ENCODE assay signal across 16 cellular contexts in genomic region chr4:95290702-95291101, GRCh38.
DNase-seq lines count a peak whose midpoint lies in the region; ATAC-seq and TF ChIP-seq lines count a peak whose summit lies in the region.
"Had no signal": no experiment of that assay in that cellular context is flagged by ENCODE, and none has a peak within 500 bp of the region (broad histone marks: within the 10 kb centered on the region; RNA-seq: fewer than 3 reads in every experiment).

No MANE protein-coding gene starts in this region.

- no peaks in the 10 kb centered on the region for H3K36me3 Mint-ChIP-seq in activated T-helper 17 cell treated with anti-CD3 and anti-CD28 coated beads, Interleukin-2, amount 50 U/mL, for 72 hours (ENCODE audit: low read depth)
- H3K36me3 Mint-ChIP-seq in mesothelial cell of epicardium = peaks cover 8% of the 10 kb centered on the region
- H3K36me3 Mint-ChIP-seq: memory B cell; stimulated activated memory B cell treated with anti-CD40 and anti-IgM and Interleukin-4, amounts not matched to agents 10 μg/mL and 1 μg/mL and 100 μg/mL, for 72 hours had no signal

- no peak overlapping the region for H3K27ac Mint-ChIP-seq in activated T-helper 17 cell treated with anti-CD3 and anti-CD28 coated beads, Interleukin-2, amount 50 U/mL, for 72 hours
- peak overlapping the region; percentile 91 for H3K27ac Mint-ChIP-seq in mesothelial cell of epicardium
- H3K27ac Mint-ChIP-seq: activated CD8-positive, alpha-beta T cell treated with anti-CD3 and anti-CD28 coated beads, Interleukin-2, amount 10 ng/mL, durations not matched to agents 7 days and 5 days; GM23338; memory B cell; stimulated activated memory B cell treated with anti-CD40 and anti-IgM and Interleukin-4, amounts not matched to agents 10 μg/mL and 1 μg/mL and 100 μg/mL, for 72 hours had no signal

- 0 out of 22 replicates have a peak overlapping the region, but pooled peaks of 1 of the 11 experiments have one; percentile 35 for H3K9ac ChIP-seq in BLaER1 treated with 17β-estradiol and CSF1 and Interleukin-3, amounts not matched to agents 10 nM and 100 nM

- peak overlapping the region; percentile 38 for H3K4me3 Mint-ChIP-seq in activated T-helper 17 cell treated with anti-CD3 and anti-CD28 coated beads, Interleukin-2, amount 50 U/mL, for 72 hours
- H3K4me3 Mint-ChIP-seq in mesothelial cell of epicardium = no peak overlapping the region
- H3K4me3 Mint-ChIP-seq: activated CD8-positive, alpha-beta T cell treated with anti-CD3 and anti-CD28 coated beads, Interleukin-2, amount 10 ng/mL, durations not matched to agents 7 days and 5 days; GM23338; memory B cell; stimulated activated memory B cell treated with anti-CD40 and anti-IgM and Interleukin-4, amounts not matched to agents 10 μg/mL and 1 μg/mL and 100 μg/mL, for 72 hours had no signal

- peaks cover 17% of the 10 kb centered on the region for H3K4me1 Mint-ChIP-seq in activated T-helper 17 cell treated with anti-CD3 and anti-CD28 coated beads, Interleukin-2, amount 50 U/mL, for 72 hours
- peaks cover 45% of the 10 kb centered on the region for H3K4me1 Mint-ChIP-seq in mesothelial cell of epicardium
- H3K4me1 Mint-ChIP-seq: memory B cell; stimulated activated memory B cell treated with anti-CD40 and anti-IgM and Interleukin-4, amounts not matched to agents 10 μg/mL and 1 μg/mL and 100 μg/mL, for 72 hours had no signal

- ATAC-seq in HG02610 (IDR thresholded peaks at IDR 0.05; ENCODE audit: unreplicated experiment) (peak; percentile 46), GM19467 (IDR thresholded peaks at IDR 0.05; ENCODE audit: unreplicated experiment) (no peak)
- ATAC-seq in activated T-helper 17 cell treated with anti-CD3 and anti-CD28 coated beads, Interleukin-2, amount 50 U/mL, for 72 hours (replicated peaks) = peak; percentile 77
- ATAC-seq: activated CD8-positive, alpha-beta T cell treated with anti-CD3 and anti-CD28 coated beads, Interleukin-2, amount 10 ng/mL, durations not matched to agents 7 days and 5 days; GM23338; stimulated activated memory B cell treated with anti-CD40 and anti-IgM and Interleukin-4, amounts not matched to agents 10 μg/mL and 1 μg/mL and 100 μg/mL, for 72 hours had no signal

- H3K4me3 ChIP-seq in BLaER1 treated with 17β-estradiol and CSF1 and Interleukin-3, amounts not matched to agents 10 nM and 100 nM = no peak overlapping the region
- H3K4me3 ChIP-seq: GM23338 had no signal

- H3K9me3 ChIP-seq in BLaER1 treated with 17β-estradiol and CSF1 and Interleukin-3, amounts not matched to agents 10 nM and 100 nM (replicated peaks in 1 of 11) = no peaks in the 10 kb centered on the region; a peak in 1 of 22 replicates
- H3K9me3 ChIP-seq: neutrophil had no signal

- no peaks in the 10 kb centered on the region for H3K9me3 Mint-ChIP-seq in activated T-helper 17 cell treated with anti-CD3 and anti-CD28 coated beads, Interleukin-2, amount 50 U/mL, for 72 hours
- peaks cover 5% of the 10 kb centered on the region for H3K9me3 Mint-ChIP-seq in mesothelial cell of epicardium
- H3K9me3 Mint-ChIP-seq: memory B cell; stimulated activated memory B cell treated with anti-CD40 and anti-IgM and Interleukin-4, amounts not matched to agents 10 μg/mL and 1 μg/mL and 100 μg/mL, for 72 hours had no signal

- peak overlapping the region in 9 of 11 experiments; percentile 7 to 64 (median 28); a peak in 12 of 22 replicates for H3K4me2 ChIP-seq in BLaER1 treated with 17β-estradiol and CSF1 and Interleukin-3, amounts not matched to agents 10 nM and 100 nM
- H3K4me2 ChIP-seq: GM23338 had no signal

- H4K20me1 ChIP-seq in BLaER1 treated with 17β-estradiol and CSF1 and Interleukin-3, amounts not matched to agents 10 nM and 100 nM = no peaks in the 10 kb centered on the region

- H3K27me3 Mint-ChIP-seq in activated T-helper 17 cell treated with anti-CD3 and anti-CD28 coated beads, Interleukin-2, amount 50 U/mL, for 72 hours = no peaks in the 10 kb centered on the region
- no peaks in the 10 kb centered on the region for H3K27me3 Mint-ChIP-seq in mesothelial cell of epicardium (ENCODE audit: low read depth)
- H3K27me3 Mint-ChIP-seq: memory B cell; stimulated activated memory B cell treated with anti-CD40 and anti-IgM and Interleukin-4, amounts not matched to agents 10 μg/mL and 1 μg/mL and 100 μg/mL, for 72 hours had no signal

- DNase-seq in mesothelial cell of epicardium (ENCODE audit: low spot score in 2 of 2, unreplicated experiment in 2 of 2) = no peak
- DNase-seq in GOT3 (lab: John Stamatoyannopoulos, UW) = no peak
- no peak for DNase-seq in DMS79 treated with DMSO at 0.1 percent for 48 hours (lab: John Stamatoyannopoulos, UW)
- DNase-seq in NCI-H446 (lab: John Stamatoyannopoulos, UW) = no peak
- DNase-seq: activated CD8-positive, alpha-beta T cell treated with anti-CD3 and anti-CD28 coated beads, Interleukin-2, amount 10 ng/mL, durations not matched to agents 7 days and 5 days; brain microvascular endothelial cell; DMS153; NCI-H2107 had no signal

- TF ChIP-seq CTCF in mesothelial cell of epicardium (IDR thresholded peaks at IDR 0.05; ENCODE audit: unreplicated experiment) = no peak

- no peaks in the 10 kb centered on the region for H3K27me3 ChIP-seq in BLaER1 treated with 17β-estradiol and CSF1 and Interleukin-3, amounts not matched to agents 10 nM and 100 nM
- H3K27me3 ChIP-seq: brain microvascular endothelial cell, neutrophil had no signal

- no peaks in the 10 kb centered on the region for H3K36me3 ChIP-seq in BLaER1 treated with 17β-estradiol and CSF1 and Interleukin-3, amounts not matched to agents 10 nM and 100 nM
- H3K36me3 ChIP-seq: brain microvascular endothelial cell, neutrophil had no signal

- no peak overlapping the region for H3K27ac ChIP-seq in BLaER1 treated with 17β-estradiol and CSF1 and Interleukin-3, amounts not matched to agents 10 nM and 100 nM
- H3K27ac ChIP-seq: brain microvascular endothelial cell, neutrophil had no signal

- peaks cover 9 to 47% (median 24%) of the 10 kb centered on the region in 10 experiments for H3K4me1 ChIP-seq in BLaER1 treated with 17β-estradiol and CSF1 and Interleukin-3, amounts not matched to agents 10 nM and 100 nM
